8 cellular contexts compared by ENCODE assay signal in the genomic region with DNA sequence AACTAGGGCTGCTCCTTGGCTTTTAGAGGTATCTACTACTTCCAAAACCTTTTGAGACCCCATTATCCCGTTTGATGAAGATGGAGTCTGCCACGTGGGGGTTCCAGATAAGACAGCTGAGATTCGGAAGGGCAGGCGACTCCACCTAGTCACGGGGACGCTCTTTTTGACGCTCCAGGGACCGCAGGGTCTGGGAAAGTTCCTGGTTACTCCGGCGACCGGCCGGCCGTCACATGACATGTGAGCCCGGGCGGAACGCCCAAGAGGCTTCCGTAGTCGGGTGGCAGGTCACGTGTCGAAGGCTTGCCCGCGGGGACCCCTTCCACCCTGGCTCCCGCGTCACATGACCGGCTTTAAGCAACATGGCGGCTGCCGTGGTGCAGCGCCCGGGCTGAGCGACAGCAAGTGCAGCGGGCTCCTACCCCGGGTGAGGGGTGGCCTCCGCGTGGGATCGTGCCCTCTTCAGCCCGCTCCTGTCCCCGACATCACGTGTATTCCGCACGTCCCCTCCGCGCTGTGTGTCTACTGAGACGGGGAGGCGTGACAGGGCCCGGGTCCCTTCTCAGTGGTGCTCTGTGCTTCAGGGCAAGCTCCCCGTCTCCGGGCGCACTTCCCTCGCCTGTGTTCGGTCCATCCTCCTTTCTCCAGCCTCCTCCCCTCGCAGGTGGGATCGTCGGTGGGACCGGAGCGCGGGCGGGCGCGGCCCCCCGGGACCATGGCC. TPM values are rescaled to one million over a fixed set of nuclear protein-coding genes. Genes with fewer than 3 reads are reported as not detected.
A peak's percentile ranks its signal among the peaks of the same experiment; 100 is the strongest.
DNase-seq lines count a peak whose midpoint lies in the region; ATAC-seq, FAIRE-seq and TF ChIP-seq lines count a peak whose summit lies in the region.

A gene with protein sequence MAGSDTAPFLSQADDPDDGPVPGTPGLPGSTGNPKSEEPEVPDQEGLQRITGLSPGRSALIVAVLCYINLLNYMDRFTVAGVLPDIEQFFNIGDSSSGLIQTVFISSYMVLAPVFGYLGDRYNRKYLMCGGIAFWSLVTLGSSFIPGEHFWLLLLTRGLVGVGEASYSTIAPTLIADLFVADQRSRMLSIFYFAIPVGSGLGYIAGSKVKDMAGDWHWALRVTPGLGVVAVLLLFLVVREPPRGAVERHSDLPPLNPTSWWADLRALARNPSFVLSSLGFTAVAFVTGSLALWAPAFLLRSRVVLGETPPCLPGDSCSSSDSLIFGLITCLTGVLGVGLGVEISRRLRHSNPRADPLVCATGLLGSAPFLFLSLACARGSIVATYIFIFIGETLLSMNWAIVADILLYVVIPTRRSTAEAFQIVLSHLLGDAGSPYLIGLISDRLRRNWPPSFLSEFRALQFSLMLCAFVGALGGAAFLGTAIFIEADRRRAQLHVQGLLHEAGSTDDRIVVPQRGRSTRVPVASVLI (plus strand): TSS at position 342 of the 721 bp plus-strand sequence. CDS start 374 bp downstream, at position 716.

- DNase-seq in GM13976 (ENCODE audit: low spot score) (peak; percentile 99), NCI-H187 (lab: John Stamatoyannopoulos, UW) (peak; percentile 66 to 82), T-helper 2 cell (peak; percentile 73 to 94 (median 87)), right atrium auricular region (ENCODE audit: low spot score) (peak; percentile 99), psoas muscle (peak; percentile 98 to 99), urothelium cell line (ENCODE audit: low spot score) (peak; percentile 95)

- WGBS in psoas muscle, 3 donors: 0 to 1% (median 0%) methylated on average over 50 to 60 of the region's 60 CpGs

- H3K36me3 ChIP-seq in right atrium auricular region: peaks cover 10% of the 10 kb centered on the region
- peaks cover 9 to 31% of the 10 kb centered on the region in 2 donors for H3K36me3 ChIP-seq in psoas muscle (ENCODE audit: insufficient read depth in 1 of 2, low read depth in 1 of 2)

- in situ Hi-C loops in GM13976 (cut with MboI; ENCODE audit: low sequenced_read_pairs, unreplicated experiment): no loop called here

- ATAC-seq in HG02885 (IDR thresholded peaks at IDR 0.05; ENCODE audit: poor library complexity, unreplicated experiment): peak; percentile 93
- peak; percentile 98 to 99 (median 99) for ATAC-seq in psoas muscle

- H3K4me1 ChIP-seq in right atrium auricular region (peaks cover 0 to 14% of the 10 kb centered on the region in 2 donors), psoas muscle (peaks cover 12% of the 10 kb centered on the region)

- H3K27me3 ChIP-seq in right atrium auricular region (no peaks in the 10 kb centered on the region), psoas muscle (ENCODE audit: insufficient read depth in 3 of 3, low read length in 2 of 3) (no peaks in the 10 kb centered on the region)

- FAIRE-seq in urothelium cell line (lab: Jason Lieb, UNC): no peak

- H3K9me3 ChIP-seq in right atrium auricular region: no peaks in the 10 kb centered on the region
- no peaks in the 10 kb centered on the region for H3K9me3 ChIP-seq in psoas muscle

- intact Hi-C loops in psoas muscle (cut with DNase I): loop anchor here in 1 of 2 donors (10.0 kb wide), 1 partner anchor 1510 kb away; no protein-coding TSS in a partner anchor

- H3K27ac ChIP-seq in angular gyrus (ENCODE audit: low read depth, low read length): peak within 1 kb of the TSS; percentile 92
- peak within 1 kb of the TSS; percentile 84 to 87 for H3K27ac ChIP-seq in right atrium auricular region
- H3K27ac ChIP-seq in psoas muscle: peak within 1 kb of the TSS; percentile 79

- H3K4me3 ChIP-seq in right atrium auricular region (peak within 1 kb of the TSS; percentile 87 to 91), psoas muscle (peak within 1 kb of the TSS; percentile 99)

- TF ChIP-seq CTCF in GM13976 (IDR thresholded peaks at IDR 0.05; ENCODE audit: borderline replicate concordance, control extremely low read depth, extremely low read depth, insufficient read depth, missing control alignments) (no peak), right atrium auricular region (IDR thresholded peaks at IDR 0.05) (no peak), psoas muscle (IDR thresholded peaks at IDR 0.05) (no peak)

RNA-seq across cellular contexts. Expression of the gene that starts here (rescaled TPM):
- 10 to 100 TPM; 11.9 to 12.8 TPM for total RNA-seq in right atrium auricular region
- total RNA-seq in psoas muscle: 10 to 100 TPM; 12.9 to 20.3 (median 16.1) TPM
- 10 to 100 TPM; 21.9 to 46.9 (median 38.0) TPM for polyA plus RNA-seq in psoas muscle

Comparison
In these comparisons a context has a peak if more than half of its experiments do, and no peak if none do; other contexts are left out.
1. Peak in every context shown above with its lines: DNase-seq, ATAC-seq, H3K4me3 ChIP-seq and H3K27ac ChIP-seq.